ENCODE assay signal across 1 cellular context in the genomic region with DNA sequence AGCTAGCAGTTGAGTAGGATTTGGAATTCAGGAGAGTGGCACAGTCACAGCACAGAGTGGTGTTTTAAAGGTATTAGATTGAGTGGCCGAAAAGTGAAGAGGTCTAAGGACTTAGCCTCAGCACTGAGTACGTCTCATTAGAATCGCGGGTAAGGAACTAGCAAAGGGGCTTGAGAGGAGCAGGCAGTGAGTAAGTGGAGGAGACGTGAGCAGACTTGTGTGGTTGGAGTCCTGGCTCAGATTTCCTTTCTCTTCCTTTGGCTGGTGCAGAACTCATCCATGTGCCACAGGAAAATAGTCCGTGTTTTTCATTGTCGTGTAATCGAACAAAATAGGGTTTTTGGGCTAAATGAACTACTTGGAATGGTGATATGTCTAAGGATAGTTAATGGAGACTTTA.
TF ChIP-seq lines count a peak whose summit lies in the region.

No MANE protein-coding gene starts in this region.

TF ChIP-seq in GM12878, 131 proteins besides CTCF, POLR2A, EP300 and RAD21:
- TF ChIP-seq MAX (IDR thresholded peaks at IDR 0.05; ENCODE audit: low read depth, low read length) (no peak), CREB1 (IDR thresholded peaks at IDR 0.05; ENCODE audit: low read depth) (no peak), CHD2 (IDR thresholded peaks at IDR 0.05; ENCODE audit: borderline replicate concordance, low read depth, low read length) (no peak), MTA3 (IDR thresholded peaks at IDR 0.05; ENCODE audit: borderline replicate concordance, low read length) (no peak), POLR2AphosphoS5 (IDR thresholded peaks at IDR 0.05; ENCODE audit: low read length) (no peak), RFX5 (IDR thresholded peaks at IDR 0.05; ENCODE audit: low read depth, low read length) (no peak), SMARCA5 (IDR thresholded peaks at IDR 0.05) (no peak), SUZ12 (IDR thresholded peaks at IDR 0.05; ENCODE audit: unreplicated experiment) (no peak), JUND (IDR thresholded peaks at IDR 0.05; ENCODE audit: low read depth, low read length) (no peak), PKNOX1 (IDR thresholded peaks at IDR 0.05) (no peak), ZNF274 (IDR thresholded peaks at IDR 0.05; ENCODE audit: insufficient read depth, insufficient read length) (no peak), RUNX3 (IDR thresholded peaks at IDR 0.05; ENCODE audit: low read length) (no peak)
